Comparison of ENCODE assay signal across 15 cellular contexts in genomic region chr2:174195253-174195652, GRCh38.
"Had no signal": no experiment of that assay in that cellular context is flagged by ENCODE, and none has a peak within 500 bp of the region (broad histone marks: within the 10 kb centered on the region; RNA-seq: fewer than 3 reads in every experiment).

No MANE protein-coding gene starts in this region.

- H3K4me3 ChIP-seq: adrenal gland, colonic mucosa, lung, right atrium auricular region, skin epidermis, transverse colon, vagina had no signal

- H3K36me3 ChIP-seq: adrenal gland, colonic mucosa, right atrium auricular region, transverse colon, vagina had no signal

- ATAC-seq: left colon had no signal

- H3K9me3 ChIP-seq: adrenal gland, colonic mucosa, right atrium auricular region, transverse colon, vagina had no signal

- H3K27me3 ChIP-seq: adrenal gland, colonic mucosa, right atrium auricular region, transverse colon, vagina had no signal

- H3K4me1 ChIP-seq: colonic mucosa, right atrium auricular region, transverse colon, vagina had no signal

- H3K27ac ChIP-seq: adrenal gland, colonic mucosa, right atrium auricular region, skin epidermis, transverse colon, vagina had no signal

- DNase-seq: activated CD4-positive, alpha-beta T cell treated with anti-CD3 and anti-CD28 coated beads, Interleukin-2, amount 50 U/mL, for 4 hours; activated T-cell treated with anti-CD3 and anti-CD28 coated beads for 4 hours; adrenal gland; caudate nucleus; colonic mucosa; left colon; nucleus accumbens; stimulated activated CD4-positive, alpha-beta T cell treated with anti-CD3 and anti-CD28 coated beads, Interleukin-4, amount 100 ng/mL, for 24 hours; stimulated activated naive CD4-positive, alpha-beta T cell; substantia nigra; transverse colon had no signal
